Comparison of ENCODE assay signal across 27 cellular contexts in genomic region chr19:37412700-37413099, GRCh38. TPM values are rescaled to one million over a fixed set of nuclear protein-coding genes. Genes with fewer than 3 reads are reported as not detected.
A peak's percentile ranks its signal among the peaks of the same experiment; 100 is the strongest.
DNase-seq lines count a peak whose midpoint lies in the region; FAIRE-seq and TF ChIP-seq lines count a peak whose summit lies in the region.
"Had no signal": no experiment of that assay in that cellular context is flagged by ENCODE, and none has a peak within 500 bp of the region (broad histone marks: within the 10 kb centered on the region; RNA-seq: fewer than 3 reads in every experiment).

No MANE protein-coding gene starts in this region.

- H3K4me3 ChIP-seq in iPS-20b (ENCODE audit: low read length) (peak overlapping the region; percentile 43), subcutaneous abdominal adipose tissue (ENCODE audit: low read depth in 1 of 5, low read length in 5 of 5) (peak overlapping the region; percentile 8 to 60 (median 56))
- H3K4me3 ChIP-seq: MG63, PC-9, SJSA1 had no signal

- peak; percentile 41 for FAIRE-seq in H54 (lab: Jason Lieb, UNC)
- FAIRE-seq: GM12892, HTR-8/SVneo had no signal

- no peaks in the 10 kb centered on the region for H3K27me3 ChIP-seq in iPS-20b (ENCODE audit: insufficient read depth, low read length)
- no peaks in the 10 kb centered on the region for H3K27me3 ChIP-seq in subcutaneous abdominal adipose tissue (ENCODE audit: control insufficient read depth in 5 of 5, insufficient read depth in 4 of 5, low read length in 5 of 5)
- H3K27me3 ChIP-seq: MG63, SJSA1 had no signal

- TF ChIP-seq CTCF in endothelial cell (IDR thresholded peaks at IDR 0.05; ENCODE audit: unreplicated experiment) = no peak

- intact Hi-C loops in activated CD4-positive, alpha-beta T cell treated with anti-CD3 and anti-CD28 coated beads, Interleukin-2, amount 10 ng/mL, durations not matched to agents 24 days and 14 days (cut with micrococcal nuclease) = no loop called here
- intact Hi-C loops in posterior cingulate gyrus (cut with DNase I) = no loop called here

- H3K4me3 Mint-ChIP-seq in activated CD4-positive, alpha-beta T cell treated with anti-CD3 and anti-CD28 coated beads, Interleukin-2, amount 10 ng/mL, durations not matched to agents 24 days and 14 days = no peak overlapping the region
- no peak overlapping the region for H3K4me3 Mint-ChIP-seq in endothelial cell (ENCODE audit: unreplicated experiment)
- H3K4me3 Mint-ChIP-seq: CD8-positive, alpha-beta T cell had no signal

- H3K9ac ChIP-seq in iPS-20b (ENCODE audit: low read depth, low read length) (no peak overlapping the region), subcutaneous abdominal adipose tissue (ENCODE audit: low read length in 5 of 5) (no peak overlapping the region)

- no peaks in the 10 kb centered on the region for H3K27me3 Mint-ChIP-seq in activated CD4-positive, alpha-beta T cell treated with anti-CD3 and anti-CD28 coated beads, Interleukin-2, amount 10 ng/mL, durations not matched to agents 24 days and 14 days
- no peaks in the 10 kb centered on the region for H3K27me3 Mint-ChIP-seq in endothelial cell (ENCODE audit: unreplicated experiment)

- peaks cover 5% of the 10 kb centered on the region for H3K9me3 Mint-ChIP-seq in activated CD4-positive, alpha-beta T cell treated with anti-CD3 and anti-CD28 coated beads, Interleukin-2, amount 10 ng/mL, durations not matched to agents 24 days and 14 days
- H3K9me3 Mint-ChIP-seq in endothelial cell (ENCODE audit: unreplicated experiment) = peaks cover 48% of the 10 kb centered on the region

- H3K27ac ChIP-seq in iPS-20b (ENCODE audit: low read length) (no peak overlapping the region), subcutaneous abdominal adipose tissue (ENCODE audit: low read depth, low read length) (no peak overlapping the region)
- H3K27ac ChIP-seq: PC-9, SJSA1 had no signal

- no peak for TF ChIP-seq POLR2A in H54 (IDR thresholded peaks at IDR 0.05; ENCODE audit: low read depth, low read length)

- H3K36me3 ChIP-seq in iPS-20b (ENCODE audit: insufficient read depth, low read depth, low read length) (peaks cover 21% of the 10 kb centered on the region), subcutaneous abdominal adipose tissue (ENCODE audit: control insufficient read depth in 5 of 5, insufficient read depth in 5 of 5, low read length in 5 of 5) (peaks cover 11 to 33% (median 28%) of the 10 kb centered on the region in 5 donors)
- H3K36me3 ChIP-seq: MG63, SJSA1 had no signal

- peaks cover 24% of the 10 kb centered on the region for H3K36me3 Mint-ChIP-seq in activated CD4-positive, alpha-beta T cell treated with anti-CD3 and anti-CD28 coated beads, Interleukin-2, amount 10 ng/mL, durations not matched to agents 24 days and 14 days (ENCODE audit: low read depth)
- peaks cover 50% of the 10 kb centered on the region for H3K36me3 Mint-ChIP-seq in endothelial cell (ENCODE audit: low read depth, unreplicated experiment)

- no peaks in the 10 kb centered on the region for H3K4me1 Mint-ChIP-seq in activated CD4-positive, alpha-beta T cell treated with anti-CD3 and anti-CD28 coated beads, Interleukin-2, amount 10 ng/mL, durations not matched to agents 24 days and 14 days
- H3K4me1 Mint-ChIP-seq in endothelial cell (ENCODE audit: unreplicated experiment) = no peaks in the 10 kb centered on the region

- DNase-seq in activated CD4-positive, alpha-beta T cell treated with anti-CD3 and anti-CD28 coated beads, Interleukin-2, amount 10 ng/mL, durations not matched to agents 24 days and 14 days = peak; percentile 11
- DNase-seq in activated CD4-positive, alpha-beta T cell treated with anti-CD3 and anti-CD28 coated beads, Interleukin-2, amount 50 U/mL, for 4 hours = no peak
- no peak for DNase-seq in H54 (ENCODE audit: insufficient read length, low spot score)
- no peak for DNase-seq in posterior cingulate gyrus
- DNase-seq in middle frontal gyrus (ENCODE audit: extremely low spot score, low spot score) = no peak
- no peak for DNase-seq in endothelial cell (ENCODE audit: low spot score)
- DNase-seq: 8988T; C1 segment of cervical spinal cord; CD8-positive, alpha-beta T cell; DMS 273 treated with DMSO at 0.1 percent for 48 hours; DND-41; H7; KG1; MG63; NCI-H1105 treated with DMSO at 0.1 percent for 48 hours; NCI-H146; NCI-H2029; NCI-H446 treated with DMSO at 0.1 percent for 48 hours; NCI-H526; NCI-H82; NK-92 treated with Interleukin-12 subunit alpha and Interleukin-12 subunit beta, amount 100 ng/mL, for 24 hours; PC-9 had no signal

- H3K4me1 ChIP-seq in iPS-20b (ENCODE audit: insufficient read depth, low read length) (no peaks in the 10 kb centered on the region), subcutaneous abdominal adipose tissue (ENCODE audit: control insufficient read depth in 5 of 5, insufficient read depth in 5 of 5, low read length in 5 of 5) (no peaks in the 10 kb centered on the region)
- H3K4me1 ChIP-seq: SJSA1 had no signal

- peaks cover 96% of the 10 kb centered on the region for H3K9me3 ChIP-seq in iPS-20b (ENCODE audit: insufficient read depth, low read depth, low read length)
- H3K9me3 ChIP-seq in subcutaneous abdominal adipose tissue (ENCODE audit: control insufficient read depth in 5 of 5, low read length in 5 of 5) = peaks cover 75 to 93% (median 91%) of the 10 kb centered on the region in 5 donors

- H3K27ac Mint-ChIP-seq in activated CD4-positive, alpha-beta T cell treated with anti-CD3 and anti-CD28 coated beads, Interleukin-2, amount 10 ng/mL, durations not matched to agents 24 days and 14 days = no peak overlapping the region
- H3K27ac Mint-ChIP-seq in endothelial cell (ENCODE audit: unreplicated experiment) = no peak overlapping the region
- H3K27ac Mint-ChIP-seq: CD8-positive, alpha-beta T cell had no signal

RNA-seq across cellular contexts. Expression of gene ZNF527, which starts 41.8 kb away (rescaled TPM):
- 3.5 and 4.9 TPM in 2 replicates for total RNA-seq in activated CD4-positive, alpha-beta T cell treated with anti-CD3 and anti-CD28 coated beads, Interleukin-2, amount 10 ng/mL, durations not matched to agents 24 days and 14 days
- total RNA-seq in endothelial cell (ENCODE audit: unreplicated experiment) = 4.9 TPM

RNA-seq across cellular contexts. Expression of gene ZNF569, which starts 54.5 kb away (rescaled TPM):
- total RNA-seq in activated CD4-positive, alpha-beta T cell treated with anti-CD3 and anti-CD28 coated beads, Interleukin-2, amount 10 ng/mL, durations not matched to agents 24 days and 14 days = 3.4 and 3.5 TPM in 2 replicates
- total RNA-seq in endothelial cell (ENCODE audit: unreplicated experiment) = 4.7 TPM

RNA-seq across cellular contexts. Expression of gene ZNF570, which starts 56.5 kb away (rescaled TPM):
- total RNA-seq in activated CD4-positive, alpha-beta T cell treated with anti-CD3 and anti-CD28 coated beads, Interleukin-2, amount 10 ng/mL, durations not matched to agents 24 days and 14 days = 2.2 and 3.6 TPM in 2 replicates
- total RNA-seq in endothelial cell (ENCODE audit: unreplicated experiment) = 9.5 TPM
